32 cellular contexts compared by ENCODE assay signal in the genomic region with DNA sequence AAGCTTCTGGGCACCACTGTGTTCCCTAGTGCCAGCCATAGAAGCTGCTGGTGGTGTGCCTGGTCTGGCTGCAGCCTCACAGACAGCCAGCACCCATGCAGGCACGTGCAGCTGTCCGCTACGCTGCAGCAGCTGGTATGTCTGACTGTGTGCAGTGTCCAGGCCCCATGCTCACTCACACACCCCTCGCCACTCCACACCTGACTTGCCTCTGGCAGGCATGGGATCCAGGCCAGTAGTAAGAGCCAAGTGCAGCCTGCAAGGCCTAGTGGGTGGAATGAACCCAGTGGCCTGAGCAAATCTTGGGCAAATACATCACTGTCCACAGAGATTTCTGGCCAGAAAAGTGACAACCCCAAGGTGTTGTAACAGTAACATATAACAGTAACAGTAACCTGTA.
"Had no signal": no experiment of that assay in that cellular context is flagged by ENCODE, and none has a peak within 500 bp of the region (broad histone marks: within the 10 kb centered on the region; RNA-seq: fewer than 3 reads in every experiment).

No MANE protein-coding gene starts in this region.

- H3K4me1 ChIP-seq: adrenal gland, ascending aorta, breast epithelium had no signal

- H3K4me3 Mint-ChIP-seq: activated CD4-positive, alpha-beta memory T cell treated with anti-CD3 and anti-CD28 coated beads for 36 hours; activated CD4-positive, alpha-beta T cell treated with anti-CD3 and anti-CD28 coated beads for 36 hours; activated CD4-positive, alpha-beta T cell treated with anti-CD3 and anti-CD28 coated beads, Interleukin-2, amount 10 ng/mL, durations not matched to agents 24 days and 14 days; activated CD8-positive, alpha-beta memory T cell treated with anti-CD3 and anti-CD28 coated beads, Interleukin-2, amount 10 ng/mL, durations not matched to agents 7 days and 5 days; activated CD8-positive, alpha-beta T cell treated with anti-CD3 and anti-CD28 coated beads, Interleukin-2, amount 10 ng/mL, durations not matched to agents 7 days and 5 days; activated naive CD4-positive, alpha-beta T cell treated with anti-CD3 and anti-CD28 coated beads for 36 hours; activated naive CD4-positive, alpha-beta T cell treated with anti-CD3 and anti-CD28 coated beads, Interleukin-2, amount 50 U/mL, for 24 hours; activated naive CD8-positive, alpha-beta T cell treated with anti-CD3 and anti-CD28 coated beads for 36 hours; activated naive CD8-positive, alpha-beta T cell treated with anti-CD3 and anti-CD28 coated beads, Interleukin-2, amount 50 U/mL, for 24 hours; activated T-helper 1 cell treated with anti-CD3 and anti-CD28 coated beads, Interleukin-12 subunit alpha, Interleukin-12 subunit beta, Interleukin-2, Interleukin-4 antibody, amounts not matched to agents 30 ng/mL and 10 ng/mL and 1 ng/mL, durations not matched to agents 14 hours and 24 hours and 36 hours; brain; dendritic cell treated with granulocyte-macrophage colony-stimulating factor and Interleukin-4, amounts not matched to agents 40 ng/mL and 50 ng/mL, for 4 days; endodermal cell had no signal

- H3K4me1 Mint-ChIP-seq: activated CD4-positive, alpha-beta T cell treated with anti-CD3 and anti-CD28 coated beads for 36 hours; activated CD4-positive, alpha-beta T cell treated with anti-CD3 and anti-CD28 coated beads, Interleukin-2, amount 10 ng/mL, durations not matched to agents 24 days and 14 days; activated CD8-positive, alpha-beta memory T cell treated with anti-CD3 and anti-CD28 coated beads, Interleukin-2, amount 10 ng/mL, durations not matched to agents 7 days and 5 days; activated naive CD4-positive, alpha-beta T cell treated with anti-CD3 and anti-CD28 coated beads, Interleukin-2, amount 50 U/mL, for 24 hours; activated naive CD8-positive, alpha-beta T cell treated with anti-CD3 and anti-CD28 coated beads for 36 hours; activated naive CD8-positive, alpha-beta T cell treated with anti-CD3 and anti-CD28 coated beads, Interleukin-2, amount 50 U/mL, for 24 hours; brain; endodermal cell had no signal

- H3K9me3 ChIP-seq: adrenal gland, ascending aorta had no signal

- H3K27me3 ChIP-seq: adrenal gland, ascending aorta, breast epithelium, cardiac muscle cell, dorsolateral prefrontal cortex had no signal

- H3K27me3 Mint-ChIP-seq: activated CD4-positive, alpha-beta memory T cell treated with anti-CD3 and anti-CD28 coated beads for 36 hours; activated naive CD4-positive, alpha-beta T cell treated with anti-CD3 and anti-CD28 coated beads, Interleukin-2, amount 50 U/mL, for 24 hours; activated naive CD8-positive, alpha-beta T cell treated with anti-CD3 and anti-CD28 coated beads, Interleukin-2, amount 50 U/mL, for 24 hours; brain had no signal

- H3K9me3 Mint-ChIP-seq: activated CD4-positive, alpha-beta T cell treated with anti-CD3 and anti-CD28 coated beads, Interleukin-2, amount 10 ng/mL, durations not matched to agents 24 days and 14 days; activated naive CD4-positive, alpha-beta T cell treated with anti-CD3 and anti-CD28 coated beads for 36 hours; activated naive CD4-positive, alpha-beta T cell treated with anti-CD3 and anti-CD28 coated beads, Interleukin-2, amount 50 U/mL, for 24 hours; activated naive CD8-positive, alpha-beta T cell treated with anti-CD3 and anti-CD28 coated beads, Interleukin-2, amount 50 U/mL, for 24 hours had no signal

- DNase-seq: activated CD4-positive, alpha-beta memory T cell treated with anti-CD3 and anti-CD28 coated beads for 36 hours; activated CD4-positive, alpha-beta T cell treated with anti-CD3 and anti-CD28 coated beads for 36 hours; activated CD4-positive, alpha-beta T cell treated with anti-CD3 and anti-CD28 coated beads, Interleukin-2, amount 10 ng/mL, durations not matched to agents 24 days and 14 days; activated CD4-positive, CD25-positive, alpha-beta regulatory T cell; activated CD4-positive, CD25-positive, alpha-beta regulatory T cell treated with anti-CD3 and anti-CD28 coated beads, Interleukin-2, amount 50 U/mL, for 72 hours; activated CD8-positive, alpha-beta memory T cell treated with anti-CD3 and anti-CD28 coated beads, Interleukin-2, amount 10 ng/mL, durations not matched to agents 7 days and 5 days; activated CD8-positive, alpha-beta memory T cell treated with anti-CD3 and anti-CD28 coated beads, Interleukin-2, amount 50 U/mL, for 4 hours; activated CD8-positive, alpha-beta T cell treated with anti-CD3 and anti-CD28 coated beads, Interleukin-2, amount 10 ng/mL, durations not matched to agents 7 days and 5 days; activated effector memory CD4-positive, alpha-beta T cell treated with anti-CD3 and anti-CD28 coated beads, Interleukin-2, amount 50 U/mL, for 16 hours; activated naive CD4-positive, alpha-beta T cell treated with anti-CD3 and anti-CD28 coated beads for 36 hours; activated naive CD8-positive, alpha-beta T cell treated with anti-CD3 and anti-CD28 coated beads for 36 hours; activated naive CD8-positive, alpha-beta T cell treated with anti-CD3 and anti-CD28 coated beads, Interleukin-2, amount 50 U/mL, for 24 hours; activated T-cell treated with anti-CD3 and anti-CD28 coated beads, Interleukin-2, amount 50 U/mL, for 1 hour; activated T-cell treated with anti-CD3 and anti-CD28 coated beads, Interleukin-2, amount 50 U/mL, for 48 hours; adrenal gland; amygdala; central memory CD4-positive, alpha-beta T cell; cerebellar nuclear complex; dorsolateral prefrontal cortex; effector memory CD4-positive, alpha-beta T cell; endodermal cell; foreskin fibroblast had no signal

- H3K36me3 Mint-ChIP-seq: activated CD4-positive, alpha-beta memory T cell treated with anti-CD3 and anti-CD28 coated beads for 36 hours; activated CD8-positive, alpha-beta memory T cell treated with anti-CD3 and anti-CD28 coated beads, Interleukin-2, amount 10 ng/mL, durations not matched to agents 7 days and 5 days; activated naive CD4-positive, alpha-beta T cell treated with anti-CD3 and anti-CD28 coated beads, Interleukin-2, amount 50 U/mL, for 24 hours; activated naive CD8-positive, alpha-beta T cell treated with anti-CD3 and anti-CD28 coated beads for 36 hours had no signal

- H3K4me3 ChIP-seq: adrenal gland, ascending aorta, breast epithelium, cardiac muscle cell, coronary artery, dorsolateral prefrontal cortex had no signal

- H3K27ac ChIP-seq: adrenal gland, ascending aorta, breast epithelium, cardiac muscle cell, coronary artery, dorsolateral prefrontal cortex had no signal

- ATAC-seq: activated CD4-positive, alpha-beta T cell treated with anti-CD3 and anti-CD28 coated beads for 36 hours; activated CD8-positive, alpha-beta memory T cell treated with anti-CD3 and anti-CD28 coated beads, Interleukin-2, amount 10 ng/mL, durations not matched to agents 7 days and 5 days; activated CD8-positive, alpha-beta T cell treated with anti-CD3 and anti-CD28 coated beads, Interleukin-2, amount 10 ng/mL, durations not matched to agents 7 days and 5 days; activated naive CD8-positive, alpha-beta T cell treated with anti-CD3 and anti-CD28 coated beads, Interleukin-2, amount 50 U/mL, for 24 hours; esophagus mucosa had no signal

- H3K36me3 ChIP-seq: adrenal gland, ascending aorta, breast epithelium, cardiac muscle cell had no signal

- H3K27ac Mint-ChIP-seq: activated CD4-positive, alpha-beta memory T cell treated with anti-CD3 and anti-CD28 coated beads for 36 hours; activated CD4-positive, alpha-beta T cell treated with anti-CD3 and anti-CD28 coated beads for 36 hours; activated CD4-positive, alpha-beta T cell treated with anti-CD3 and anti-CD28 coated beads, Interleukin-2, amount 10 ng/mL, durations not matched to agents 24 days and 14 days; activated CD8-positive, alpha-beta memory T cell treated with anti-CD3 and anti-CD28 coated beads, Interleukin-2, amount 10 ng/mL, durations not matched to agents 7 days and 5 days; activated CD8-positive, alpha-beta T cell treated with anti-CD3 and anti-CD28 coated beads, Interleukin-2, amount 10 ng/mL, durations not matched to agents 7 days and 5 days; activated naive CD4-positive, alpha-beta T cell treated with anti-CD3 and anti-CD28 coated beads for 36 hours; activated naive CD4-positive, alpha-beta T cell treated with anti-CD3 and anti-CD28 coated beads, Interleukin-2, amount 50 U/mL, for 24 hours; activated naive CD8-positive, alpha-beta T cell treated with anti-CD3 and anti-CD28 coated beads for 36 hours; activated naive CD8-positive, alpha-beta T cell treated with anti-CD3 and anti-CD28 coated beads, Interleukin-2, amount 50 U/mL, for 24 hours; activated T-helper 1 cell treated with anti-CD3 and anti-CD28 coated beads, Interleukin-12 subunit alpha, Interleukin-12 subunit beta, Interleukin-2, Interleukin-4 antibody, amounts not matched to agents 30 ng/mL and 10 ng/mL and 1 ng/mL, durations not matched to agents 14 hours and 24 hours and 36 hours; activated T-helper 2 cell treated with anti-CD3 and anti-CD28 coated beads, Interferon-gamma antibody, Interleukin-2, Interleukin-4, amounts not matched to agents 10 μg/mL and 5 μg/mL and 100 μg/mL, durations not matched to agents 14 hours and 24 hours and 36 hours; brain; dendritic cell treated with granulocyte-macrophage colony-stimulating factor and Interleukin-4, amounts not matched to agents 40 ng/mL and 50 ng/mL, for 4 days; endodermal cell had no signal
